Comparison of ENCODE assay signal across 16 cellular contexts in genomic region chr1:22234631-22235030, GRCh38.
DNase-seq lines count a peak whose midpoint lies in the region; TF ChIP-seq lines count a peak whose summit lies in the region.
"Had no signal": no experiment of that assay in that cellular context is flagged by ENCODE, and none has a peak within 500 bp of the region (broad histone marks: within the 10 kb centered on the region; RNA-seq: fewer than 3 reads in every experiment).

No MANE protein-coding gene starts in this region.

- DNase-seq in NCI-H1694 treated with DMSO at 0.1 percent for 48 hours (lab: John Stamatoyannopoulos, UW) = peak; percentile 61
- DNase-seq in NCI-H1694 (lab: John Stamatoyannopoulos, UW) = no peak
- peak; percentile 37 for DNase-seq in epithelial cell of esophagus (ENCODE audit: low read depth)
- peak; percentile 58 for DNase-seq in osteoblast (ENCODE audit: insufficient read length, low spot score, missing footprints)
- no peak for DNase-seq in C1 segment of cervical spinal cord (lab: John Stamatoyannopoulos, UW)
- no peak for DNase-seq in activated CD4-positive, alpha-beta T cell treated with anti-CD3 and anti-CD28 coated beads for 48 hours
- DNase-seq in cerebellum (ENCODE audit: low spot score) = no peak
- DNase-seq: 8988T; AML-193; Calu3; CD4-positive, CD25-positive, alpha-beta regulatory T cell; DMS153; DND-41; GDM1 had no signal

- H3K27ac ChIP-seq in HUES64 (ENCODE audit: low read depth, low read length) (peak overlapping the region; percentile 59; the same call in 1 of the 2 replicates), osteoblast (ENCODE audit: low read depth, low read length) (no peak overlapping the region)
- H3K27ac ChIP-seq: BLaER1 had no signal

- no peaks in the 10 kb centered on the region for H3K9me3 ChIP-seq in HUES64 (ENCODE audit: insufficient read depth, low read depth, low read length)
- H3K9me3 ChIP-seq in osteoblast (ENCODE audit: low read depth, low read length) = no peaks in the 10 kb centered on the region
- H3K9me3 ChIP-seq: BLaER1 had no signal

- no peaks in the 10 kb centered on the region for H3K79me2 ChIP-seq in osteoblast (ENCODE audit: insufficient read depth, low read length)

- no peaks in the 10 kb centered on the region for H3K36me3 ChIP-seq in HUES64 (ENCODE audit: insufficient read depth, low read length)
- no peaks in the 10 kb centered on the region for H3K36me3 ChIP-seq in osteoblast (ENCODE audit: insufficient read depth, low read length)
- H3K36me3 ChIP-seq: BLaER1 had no signal

- H3K4me1 ChIP-seq in HUES64 (ENCODE audit: insufficient read depth, low read length) (peaks cover 10% of the 10 kb centered on the region), osteoblast (ENCODE audit: insufficient read depth, low read length) (no peaks in the 10 kb centered on the region)

- H3K9ac ChIP-seq in HUES64 (ENCODE audit: low read depth, low read length) = no peak overlapping the region
- H3K9ac ChIP-seq: BLaER1 had no signal

- WGBS in HUES64 = 58% methylated on average over 2 of the region's 2 CpGs

- H3K4me3 ChIP-seq in HUES64 (ENCODE audit: low read length) (no peak overlapping the region), epithelial cell of esophagus (ENCODE audit: low read length) (no peak overlapping the region), osteoblast (ENCODE audit: insufficient read depth, low read length) (no peak overlapping the region)
- H3K4me3 ChIP-seq: BLaER1 had no signal

- H3K27me3 ChIP-seq in HUES64 (ENCODE audit: insufficient read depth, low read length) = no peaks in the 10 kb centered on the region
- peaks cover 4% of the 10 kb centered on the region for H3K27me3 ChIP-seq in osteoblast (ENCODE audit: insufficient read depth, low read length)
- H3K27me3 ChIP-seq: BLaER1 had no signal

- H2AFZ ChIP-seq in osteoblast (ENCODE audit: low read length) = no peak overlapping the region

- H3K4me2 ChIP-seq in osteoblast (ENCODE audit: insufficient read depth, low read length) = no peak overlapping the region
- H3K4me2 ChIP-seq: BLaER1 had no signal

- TF ChIP-seq CTCF in epithelial cell of esophagus (IDR thresholded peaks at IDR 0.05; ENCODE audit: insufficient read depth, low read depth, low read length, missing control alignments) (no peak), osteoblast (IDR thresholded peaks at IDR 0.05; ENCODE audit: extremely low read depth, low read depth, low read length) (no peak)

- H4K20me1 ChIP-seq in osteoblast (ENCODE audit: insufficient read depth, low read length) = no peaks in the 10 kb centered on the region
- H4K20me1 ChIP-seq: BLaER1 had no signal

Comparison
In these comparisons a context has a peak if more than half of its experiments do, and no peak if none do; other contexts are left out.
1. DNase-seq: peak in NCI-H1694 treated with DMSO at 0.1 percent for 48 hours (single experiment), epithelial cell of esophagus (single experiment) and osteoblast (single experiment); none in NCI-H1694 (single experiment), C1 segment of cervical spinal cord (0 of 14), activated CD4-positive, alpha-beta T cell treated with anti-CD3 and anti-CD28 coated beads for 48 hours (single experiment) and cerebellum (single experiment).